Comparison of ENCODE assay signal across 20 cellular contexts in genomic region chrX:108945883-108946523, GRCh38.
DNase-seq lines count a peak whose midpoint lies in the region; ATAC-seq and TF ChIP-seq lines count a peak whose summit lies in the region.
"Had no signal": no experiment of that assay in that cellular context is flagged by ENCODE, and none has a peak within 500 bp of the region (broad histone marks: within the 10 kb centered on the region; RNA-seq: fewer than 3 reads in every experiment).

No MANE protein-coding gene starts in this region.

- H3K4me2 ChIP-seq in MM.1S (ENCODE audit: low read depth, low read length), result no peak overlapping the region

- no peaks in the 10 kb centered on the region for H3K27me3 Mint-ChIP-seq in activated CD4-positive, alpha-beta memory T cell treated with anti-CD3 and anti-CD28 coated beads for 36 hours
- H3K27me3 Mint-ChIP-seq in activated CD4-positive, alpha-beta memory T cell treated with anti-CD3 and anti-CD28 coated beads, Interleukin-2, amount 10 ng/mL, durations not matched to agents 7 days and 5 days, result no peaks in the 10 kb centered on the region
- no peaks in the 10 kb centered on the region for H3K27me3 Mint-ChIP-seq in naive thymus-derived CD4-positive, alpha-beta T cell
- H3K27me3 Mint-ChIP-seq: activated naive CD8-positive, alpha-beta T cell treated with anti-CD3 and anti-CD28 coated beads, Interleukin-2, amount 10 ng/mL, durations not matched to agents 7 days and 5 days had no signal

- H3K36me3 Mint-ChIP-seq in activated CD4-positive, alpha-beta memory T cell treated with anti-CD3 and anti-CD28 coated beads for 36 hours, result no peaks in the 10 kb centered on the region
- no peaks in the 10 kb centered on the region for H3K36me3 Mint-ChIP-seq in activated CD4-positive, alpha-beta memory T cell treated with anti-CD3 and anti-CD28 coated beads, Interleukin-2, amount 10 ng/mL, durations not matched to agents 7 days and 5 days (ENCODE audit: low read depth)
- H3K36me3 Mint-ChIP-seq in naive thymus-derived CD4-positive, alpha-beta T cell, result no peaks in the 10 kb centered on the region
- H3K36me3 Mint-ChIP-seq: activated naive CD8-positive, alpha-beta T cell treated with anti-CD3 and anti-CD28 coated beads, Interleukin-2, amount 10 ng/mL, durations not matched to agents 7 days and 5 days had no signal

- H3K9me3 ChIP-seq in MM.1S (replicated peaks; ENCODE audit: insufficient read depth, low read length), result no peaks in the 10 kb centered on the region
- H3K9me3 ChIP-seq in naive thymus-derived CD4-positive, alpha-beta T cell (ENCODE audit: control insufficient read depth in 2 of 3, low read length in 3 of 3), result no peaks in the 10 kb centered on the region
- H3K9me3 ChIP-seq: gastrocnemius medialis, upper lobe of right lung had no signal

- no peak overlapping the region for H3K27ac Mint-ChIP-seq in activated CD4-positive, alpha-beta memory T cell treated with anti-CD3 and anti-CD28 coated beads for 36 hours
- H3K27ac Mint-ChIP-seq in activated CD4-positive, alpha-beta memory T cell treated with anti-CD3 and anti-CD28 coated beads, Interleukin-2, amount 10 ng/mL, durations not matched to agents 7 days and 5 days, result no peak overlapping the region
- no peak overlapping the region for H3K27ac Mint-ChIP-seq in naive thymus-derived CD4-positive, alpha-beta T cell
- H3K27ac Mint-ChIP-seq: activated CD8-positive, alpha-beta T cell treated with anti-CD3 and anti-CD28 coated beads, Interleukin-2, amount 10 ng/mL, durations not matched to agents 7 days and 5 days; activated naive CD8-positive, alpha-beta T cell treated with anti-CD3 and anti-CD28 coated beads, Interleukin-2, amount 10 ng/mL, durations not matched to agents 7 days and 5 days had no signal

- no peaks in the 10 kb centered on the region for H3K4me1 ChIP-seq in MM.1S (ENCODE audit: low read length)
- H3K4me1 ChIP-seq in naive thymus-derived CD4-positive, alpha-beta T cell (ENCODE audit: control insufficient read depth in 2 of 2, insufficient read depth in 2 of 2, low read length in 2 of 2), result no peaks in the 10 kb centered on the region
- H3K4me1 ChIP-seq: gastrocnemius medialis, upper lobe of right lung had no signal

- intact Hi-C loops in activated CD4-positive, alpha-beta memory T cell treated with anti-CD3 and anti-CD28 coated beads for 36 hours (cut with micrococcal nuclease), result no loop called here
- intact Hi-C loops in naive thymus-derived CD4-positive, alpha-beta T cell (cut with micrococcal nuclease), result no loop called here

- DNase-seq in activated CD4-positive, alpha-beta memory T cell treated with anti-CD3 and anti-CD28 coated beads for 36 hours, result peak; percentile 8
- DNase-seq in activated CD4-positive, alpha-beta memory T cell treated with anti-CD3 and anti-CD28 coated beads, Interleukin-2, amount 10 ng/mL, durations not matched to agents 7 days and 5 days, result no peak
- peak; percentile 20 for DNase-seq in MM.1S
- peak; percentile 72 for DNase-seq in islet precursor cell
- DNase-seq in germinal center (ENCODE audit: low spot score), result no peak
- DNase-seq in naive thymus-derived CD4-positive, alpha-beta T cell, result no peak
- DNase-seq: activated CD8-positive, alpha-beta T cell treated with anti-CD3 and anti-CD28 coated beads, Interleukin-2, amount 10 ng/mL, durations not matched to agents 7 days and 5 days; activated naive CD8-positive, alpha-beta T cell treated with anti-CD3 and anti-CD28 coated beads, Interleukin-2, amount 10 ng/mL, durations not matched to agents 7 days and 5 days; DMS79; gastrocnemius medialis; kidney glomerular epithelial cell; NCI-H1092; NCI-H1930; NCI-H2227 treated with DMSO at 0.1 percent for 48 hours; small intestine; stimulated activated CD4-positive, alpha-beta T cell treated with anti-CD3 and anti-CD28 coated beads, Interleukin-4, amount 100 ng/mL, for 24 hours; upper lobe of right lung had no signal

- no peak for TF ChIP-seq CTCF in MM.1S (IDR thresholded peaks at IDR 0.05; ENCODE audit: low read length)

- ATAC-seq in GM19463 (IDR thresholded peaks at IDR 0.05; ENCODE audit: unreplicated experiment) (peak; percentile 88), GM21515 (IDR thresholded peaks at IDR 0.05; ENCODE audit: unreplicated experiment) (no peak)
- ATAC-seq in naive thymus-derived CD4-positive, alpha-beta T cell, result no peak
- ATAC-seq: activated CD8-positive, alpha-beta T cell treated with anti-CD3 and anti-CD28 coated beads, Interleukin-2, amount 10 ng/mL, durations not matched to agents 7 days and 5 days; gastrocnemius medialis; HepG2; upper lobe of right lung had no signal

- H2AFZ ChIP-seq in MM.1S (ENCODE audit: low read length), result no peak overlapping the region

- H3K4me1 Mint-ChIP-seq in activated CD4-positive, alpha-beta memory T cell treated with anti-CD3 and anti-CD28 coated beads for 36 hours (ENCODE audit: low read depth), result no peaks in the 10 kb centered on the region
- no peaks in the 10 kb centered on the region for H3K4me1 Mint-ChIP-seq in activated CD4-positive, alpha-beta memory T cell treated with anti-CD3 and anti-CD28 coated beads, Interleukin-2, amount 10 ng/mL, durations not matched to agents 7 days and 5 days
- H3K4me1 Mint-ChIP-seq in naive thymus-derived CD4-positive, alpha-beta T cell, result no peaks in the 10 kb centered on the region
- H3K4me1 Mint-ChIP-seq: activated naive CD8-positive, alpha-beta T cell treated with anti-CD3 and anti-CD28 coated beads, Interleukin-2, amount 10 ng/mL, durations not matched to agents 7 days and 5 days had no signal

- CTCF ChIA-PET in activated CD4-positive, alpha-beta memory T cell treated with anti-CD3 and anti-CD28 coated beads for 36 hours (lab: Charles Lee), result no interaction called here
- CTCF ChIA-PET in activated CD4-positive, alpha-beta memory T cell treated with anti-CD3 and anti-CD28 coated beads, Interleukin-2, amount 10 ng/mL, durations not matched to agents 7 days and 5 days (lab: Charles Lee), result no interaction called here
- CTCF ChIA-PET in naive thymus-derived CD4-positive, alpha-beta T cell (lab: Charles Lee), result no interaction called here

- no peaks in the 10 kb centered on the region for H3K9me2 ChIP-seq in MM.1S (replicated peaks; ENCODE audit: insufficient read depth, low read length)

- H3K36me3 ChIP-seq in MM.1S (replicated peaks; ENCODE audit: insufficient read depth, low read length), result no peaks in the 10 kb centered on the region
- H3K36me3 ChIP-seq in naive thymus-derived CD4-positive, alpha-beta T cell (ENCODE audit: control insufficient read depth in 2 of 3, insufficient read depth in 3 of 3, low read length in 3 of 3), result no peaks in the 10 kb centered on the region
- H3K36me3 ChIP-seq: gastrocnemius medialis, upper lobe of right lung had no signal

- no peak overlapping the region for H3K4me3 Mint-ChIP-seq in activated CD4-positive, alpha-beta memory T cell treated with anti-CD3 and anti-CD28 coated beads for 36 hours
- H3K4me3 Mint-ChIP-seq in activated CD4-positive, alpha-beta memory T cell treated with anti-CD3 and anti-CD28 coated beads, Interleukin-2, amount 10 ng/mL, durations not matched to agents 7 days and 5 days, result no peak overlapping the region
- H3K4me3 Mint-ChIP-seq in naive thymus-derived CD4-positive, alpha-beta T cell, result no peak overlapping the region
- H3K4me3 Mint-ChIP-seq: activated CD8-positive, alpha-beta T cell treated with anti-CD3 and anti-CD28 coated beads, Interleukin-2, amount 10 ng/mL, durations not matched to agents 7 days and 5 days; activated naive CD8-positive, alpha-beta T cell treated with anti-CD3 and anti-CD28 coated beads, Interleukin-2, amount 10 ng/mL, durations not matched to agents 7 days and 5 days had no signal

- H3K9ac ChIP-seq in MM.1S (ENCODE audit: low read length), result no peak overlapping the region

- H3K27me3 ChIP-seq in MM.1S (replicated peaks; ENCODE audit: insufficient read depth, low read length), result no peaks in the 10 kb centered on the region
- no peaks in the 10 kb centered on the region for H3K27me3 ChIP-seq in naive thymus-derived CD4-positive, alpha-beta T cell (ENCODE audit: control insufficient read depth in 2 of 2, insufficient read depth in 2 of 2, low read length in 2 of 2)
- H3K27me3 ChIP-seq: gastrocnemius medialis, upper lobe of right lung had no signal

- no peak overlapping the region for H3K4me3 ChIP-seq in MM.1S (ENCODE audit: low read length)
- H3K4me3 ChIP-seq in naive thymus-derived CD4-positive, alpha-beta T cell (ENCODE audit: low read length), result no peak overlapping the region
- H3K4me3 ChIP-seq: gastrocnemius medialis, upper lobe of right lung had no signal

- H3K79me2 ChIP-seq in MM.1S (ENCODE audit: low read length), result no peaks in the 10 kb centered on the region

- POLR2A ChIA-PET in activated CD4-positive, alpha-beta memory T cell treated with anti-CD3 and anti-CD28 coated beads for 36 hours (lab: Charles Lee), result no interaction called here
- POLR2A ChIA-PET in activated CD4-positive, alpha-beta memory T cell treated with anti-CD3 and anti-CD28 coated beads, Interleukin-2, amount 10 ng/mL, durations not matched to agents 7 days and 5 days (lab: Charles Lee), result no interaction called here
- POLR2A ChIA-PET in naive thymus-derived CD4-positive, alpha-beta T cell (lab: Charles Lee), result no interaction called here

- no peaks in the 10 kb centered on the region for H4K20me1 ChIP-seq in MM.1S (ENCODE audit: insufficient read depth, low read length)

- peaks cover 3% of the 10 kb centered on the region for H3K9me3 Mint-ChIP-seq in activated CD4-positive, alpha-beta memory T cell treated with anti-CD3 and anti-CD28 coated beads for 36 hours
- no peaks in the 10 kb centered on the region for H3K9me3 Mint-ChIP-seq in activated CD4-positive, alpha-beta memory T cell treated with anti-CD3 and anti-CD28 coated beads, Interleukin-2, amount 10 ng/mL, durations not matched to agents 7 days and 5 days
- peaks cover 0 to 11% (median 3%) of the 10 kb centered on the region in 11 donors for H3K9me3 Mint-ChIP-seq in naive thymus-derived CD4-positive, alpha-beta T cell
- H3K9me3 Mint-ChIP-seq: activated naive CD8-positive, alpha-beta T cell treated with anti-CD3 and anti-CD28 coated beads, Interleukin-2, amount 10 ng/mL, durations not matched to agents 7 days and 5 days had no signal

- H3K27ac ChIP-seq in MM.1S (ENCODE audit: low read length), result peak overlapping the region; percentile 18; the same call in 1 of the 2 replicates
- no peak overlapping the region for H3K27ac ChIP-seq in naive thymus-derived CD4-positive, alpha-beta T cell (ENCODE audit: low read depth, low read length)
- H3K27ac ChIP-seq: gastrocnemius medialis, upper lobe of right lung had no signal

- no peaks in the 10 kb centered on the region for H3F3A ChIP-seq in MM.1S (ENCODE audit: insufficient read depth, low read length)

Comparison
In these comparisons a context has a peak if more than half of its experiments do, and no peak if none do; other contexts are left out.
1. DNase-seq: peak in activated CD4-positive, alpha-beta memory T cell treated with anti-CD3 and anti-CD28 coated beads for 36 hours (single experiment), MM.1S (single experiment) and islet precursor cell (single experiment); none in activated CD4-positive, alpha-beta memory T cell treated with anti-CD3 and anti-CD28 coated beads, Interleukin-2, amount 10 ng/mL, durations not matched to agents 7 days and 5 days (single experiment), germinal center (single experiment) and naive thymus-derived CD4-positive, alpha-beta T cell (0 of 9).